In the genomic region with DNA sequence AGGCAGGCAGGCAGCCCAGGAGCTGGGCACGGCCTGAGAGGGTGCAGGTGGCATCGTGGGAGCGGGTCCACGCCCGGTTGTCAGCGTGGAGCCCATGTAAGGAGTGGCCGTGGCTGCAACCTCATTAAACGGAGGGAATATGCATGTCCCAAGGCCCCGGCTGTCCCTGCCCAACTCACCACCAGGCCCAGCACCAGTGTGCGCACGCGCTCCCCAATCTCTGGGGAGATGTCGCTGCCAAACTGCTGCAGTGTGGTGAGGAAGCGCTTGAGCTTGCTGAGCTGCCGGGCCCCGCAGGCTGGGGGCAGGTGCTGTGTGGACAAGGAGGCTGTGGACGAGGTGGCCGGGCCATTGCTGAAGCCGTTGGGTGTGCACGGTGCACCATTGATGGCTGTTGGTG, we compare ENCODE assay signal across 25 cellular contexts. TPM values are rescaled to one million over a fixed set of nuclear protein-coding genes. Genes with fewer than 3 reads are reported as not detected.
"Had no signal": no experiment of that assay in that cellular context is flagged by ENCODE, and none has a peak within 500 bp of the region (broad histone marks: within the 10 kb centered on the region; RNA-seq: fewer than 3 reads in every experiment).

No MANE protein-coding gene starts in this region.

- H3K4me1 Mint-ChIP-seq: immature natural killer cell, mesothelial cell of epicardium, natural killer cell had no signal

- H3K9me3 Mint-ChIP-seq: immature natural killer cell, memory B cell, mesothelial cell of epicardium, natural killer cell had no signal

- H3K36me3 Mint-ChIP-seq: immature natural killer cell, natural killer cell had no signal

- H3K27ac Mint-ChIP-seq: immature natural killer cell, memory B cell, mesothelial cell of epicardium, natural killer cell, neural progenitor cell had no signal

- H3K27ac ChIP-seq: coronary artery, left lung, lower lobe of right lung, neural progenitor cell, pancreas, prostate gland, sigmoid colon had no signal

- H3K4me1 ChIP-seq: lower lobe of right lung, neural progenitor cell, pancreas, prostate gland had no signal

- H3K4me3 Mint-ChIP-seq: memory B cell, mesothelial cell of epicardium, natural killer cell, neural progenitor cell had no signal

- H3K9me3 ChIP-seq: left lung, lower lobe of right lung, pancreas, prostate gland, sigmoid colon had no signal

- ATAC-seq: esophagus mucosa, left lung, lower lobe of right lung, natural killer cell, pancreas had no signal

- H3K27me3 ChIP-seq: dorsolateral prefrontal cortex, left lung, neural progenitor cell, pancreas, sigmoid colon had no signal

- H3K36me3 ChIP-seq: neural progenitor cell, pancreas, prostate gland, sigmoid colon had no signal

- H3K4me3 ChIP-seq: coronary artery, dorsolateral prefrontal cortex, left lung, lower lobe of right lung, neural progenitor cell, pancreas, prostate gland, sigmoid colon had no signal

- H3K27me3 Mint-ChIP-seq: memory B cell had no signal

- DNase-seq: effector CD8-positive, alpha-beta T cell; immature natural killer cell; left lung; lower lobe of right lung; natural killer cell; occipital lobe; pancreas; retina; sigmoid colon; small intestine; stimulated activated CD4-positive, alpha-beta T cell treated with anti-CD3 and anti-CD28 coated beads, Interleukin-2, amount 100 ng/mL, for 48 hours; stimulated activated naive CD4-positive, alpha-beta T cell treated with Interleukin-2 at 50 U/mL for 16 hours; trophoblast cell had no signal

RNA-seq across cellular contexts. Expression of a gene that starts 25.6 kb away (rescaled TPM):
- total RNA-seq: chondrocyte, esophagus mucosa, fibroblast of lung, frontal cortex, left lung, lower lobe of right lung, mucosa of gallbladder, occipital lobe, sigmoid colon, urinary bladder had no signal
